ENCODE assay signal across 23 cellular contexts in genomic region chr1:41135196-41135947, GRCh38.
DNase-seq lines count a peak whose midpoint lies in the region; ATAC-seq and TF ChIP-seq lines count a peak whose summit lies in the region.
"Had no signal": no experiment of that assay in that cellular context is flagged by ENCODE, and none has a peak within 500 bp of the region (broad histone marks: within the 10 kb centered on the region; RNA-seq: fewer than 3 reads in every experiment).

No MANE protein-coding gene starts in this region.

- no peak for ATAC-seq in GM19328 (IDR thresholded peaks at IDR 0.05; ENCODE audit: unreplicated experiment)

- H3K4me1 Mint-ChIP-seq in activated naive CD4-positive, alpha-beta T cell treated with anti-CD3 and anti-CD28 coated beads, Interleukin-2, amount 50 U/mL, for 24 hours: peaks cover 8% of the 10 kb centered on the region
- no peaks in the 10 kb centered on the region for H3K4me1 Mint-ChIP-seq in activated naive CD4-positive, alpha-beta T cell treated with anti-CD3 and anti-CD28 coated beads, Interleukin-2, amount 10 ng/mL, durations not matched to agents 7 days and 5 days
- H3K4me1 Mint-ChIP-seq in endothelial cell (ENCODE audit: unreplicated experiment): peaks cover 5% of the 10 kb centered on the region

- no peaks in the 10 kb centered on the region for H3K27me3 Mint-ChIP-seq in activated naive CD4-positive, alpha-beta T cell treated with anti-CD3 and anti-CD28 coated beads, Interleukin-2, amount 50 U/mL, for 24 hours
- no peaks in the 10 kb centered on the region for H3K27me3 Mint-ChIP-seq in activated naive CD4-positive, alpha-beta T cell treated with anti-CD3 and anti-CD28 coated beads, Interleukin-2, amount 10 ng/mL, durations not matched to agents 7 days and 5 days
- peaks cover 2% of the 10 kb centered on the region for H3K27me3 Mint-ChIP-seq in endothelial cell (ENCODE audit: unreplicated experiment)
- H3K27me3 Mint-ChIP-seq: CD4-positive, alpha-beta T cell had no signal

- DNase-seq in activated naive CD4-positive, alpha-beta T cell treated with anti-CD3 and anti-CD28 coated beads, Interleukin-2, amount 10 ng/mL, durations not matched to agents 7 days and 5 days: no peak
- DNase-seq in CD1c-positive myeloid dendritic cell (ENCODE audit: extremely low spot score) (peak; percentile 5), HT1080 (ENCODE audit: low read depth) (peak; percentile 15), endothelial cell (ENCODE audit: low spot score) (no peak), HPDE6-E6E7 (ENCODE audit: extremely low spot score) (no peak)
- DNase-seq: CD4-positive, alpha-beta T cell; COR-L47; DMS 273 treated with DMSO at 0.1 percent for 48 hours; DMS79 treated with DMSO at 0.1 percent for 48 hours; H9; HFFc6; KG1; NCI-H1092 treated with DMSO at 0.1 percent for 48 hours; NCI-H1436 treated with DMSO at 0.1 percent for 48 hours; NCI-H1930; NCI-H2227 treated with DMSO at 0.1 percent for 48 hours; NCI-H510A treated with DMSO at 0.1 percent for 48 hours; NCI-H748 treated with DMSO at 0.1 percent for 48 hours; PC-9; RPMI8226; SHP77 treated with DMSO at 0.1 percent for 48 hours had no signal

- no peaks in the 10 kb centered on the region for H3K9me3 Mint-ChIP-seq in activated naive CD4-positive, alpha-beta T cell treated with anti-CD3 and anti-CD28 coated beads, Interleukin-2, amount 50 U/mL, for 24 hours
- peaks cover 5% of the 10 kb centered on the region for H3K9me3 Mint-ChIP-seq in activated naive CD4-positive, alpha-beta T cell treated with anti-CD3 and anti-CD28 coated beads, Interleukin-2, amount 10 ng/mL, durations not matched to agents 7 days and 5 days
- H3K9me3 Mint-ChIP-seq in endothelial cell (ENCODE audit: unreplicated experiment): peaks cover 7% of the 10 kb centered on the region
- H3K9me3 Mint-ChIP-seq: CD4-positive, alpha-beta T cell had no signal

- H3K27ac Mint-ChIP-seq in activated naive CD4-positive, alpha-beta T cell treated with anti-CD3 and anti-CD28 coated beads, Interleukin-2, amount 50 U/mL, for 24 hours: peak overlapping the region; percentile 81
- no peak overlapping the region for H3K27ac Mint-ChIP-seq in activated naive CD4-positive, alpha-beta T cell treated with anti-CD3 and anti-CD28 coated beads, Interleukin-2, amount 10 ng/mL, durations not matched to agents 7 days and 5 days
- peak overlapping the region; percentile 50 for H3K27ac Mint-ChIP-seq in endothelial cell (ENCODE audit: unreplicated experiment)
- H3K27ac Mint-ChIP-seq: CD4-positive, alpha-beta T cell; H9; HFFc6 had no signal

- no peak overlapping the region for H3K4me3 Mint-ChIP-seq in activated naive CD4-positive, alpha-beta T cell treated with anti-CD3 and anti-CD28 coated beads, Interleukin-2, amount 50 U/mL, for 24 hours
- no peak overlapping the region for H3K4me3 Mint-ChIP-seq in activated naive CD4-positive, alpha-beta T cell treated with anti-CD3 and anti-CD28 coated beads, Interleukin-2, amount 10 ng/mL, durations not matched to agents 7 days and 5 days
- H3K4me3 Mint-ChIP-seq in endothelial cell (ENCODE audit: unreplicated experiment): peak overlapping the region; percentile 68
- H3K4me3 Mint-ChIP-seq: CD4-positive, alpha-beta T cell; H9; HFFc6 had no signal

- CTCF ChIA-PET in activated naive CD4-positive, alpha-beta T cell treated with anti-CD3 and anti-CD28 coated beads, Interleukin-2, amount 10 ng/mL, durations not matched to agents 7 days and 5 days (lab: Charles Lee): no interaction called here

- TF ChIP-seq CTCF in endothelial cell (IDR thresholded peaks at IDR 0.05; ENCODE audit: unreplicated experiment): no peak

- H3K36me3 Mint-ChIP-seq in activated naive CD4-positive, alpha-beta T cell treated with anti-CD3 and anti-CD28 coated beads, Interleukin-2, amount 50 U/mL, for 24 hours: peaks cover 41% of the 10 kb centered on the region
- peaks cover 57% of the 10 kb centered on the region for H3K36me3 Mint-ChIP-seq in activated naive CD4-positive, alpha-beta T cell treated with anti-CD3 and anti-CD28 coated beads, Interleukin-2, amount 10 ng/mL, durations not matched to agents 7 days and 5 days
- H3K36me3 Mint-ChIP-seq in endothelial cell (ENCODE audit: low read depth, unreplicated experiment): peaks cover 79% of the 10 kb centered on the region

Comparison
In these comparisons a context has a peak if more than half of its experiments do, and no peak if none do; other contexts are left out.
1. DNase-seq: peak in CD1c-positive myeloid dendritic cell (single experiment) and HT1080 (single experiment); none in activated naive CD4-positive, alpha-beta T cell treated with anti-CD3 and anti-CD28 coated beads, Interleukin-2, amount 10 ng/mL, durations not matched to agents 7 days and 5 days (single experiment), endothelial cell (single experiment) and HPDE6-E6E7 (single experiment).